Comparison of ENCODE assay signal across 12 cellular contexts in the genomic region with DNA sequence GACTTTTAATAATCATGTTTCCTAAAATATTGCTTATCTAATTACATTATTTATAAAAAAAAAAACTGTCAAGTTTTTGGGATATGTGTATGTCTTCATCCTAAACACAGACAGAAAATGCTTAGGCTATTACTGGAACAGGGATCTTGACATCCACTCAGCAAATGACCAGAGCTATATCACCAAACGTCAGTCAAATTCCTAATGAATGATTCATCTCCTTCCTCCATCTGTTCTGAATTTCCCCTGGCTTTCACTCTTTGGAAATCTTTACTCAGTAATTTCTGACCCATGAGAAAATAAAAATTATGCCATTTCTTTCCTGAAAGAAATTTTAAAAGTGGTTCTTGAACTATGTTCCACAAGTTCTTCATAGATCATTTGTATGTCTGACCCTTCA.
DNase-seq lines count a peak whose midpoint lies in the region; ATAC-seq and TF ChIP-seq lines count a peak whose summit lies in the region.
"Had no signal": no experiment of that assay in that cellular context is flagged by ENCODE, and none has a peak within 500 bp of the region (broad histone marks: within the 10 kb centered on the region; RNA-seq: fewer than 3 reads in every experiment).

No MANE protein-coding gene starts in this region.

- no peak overlapping the region for H3K27ac ChIP-seq in HCT116 (ENCODE audit: low read depth, low read length)
- H3K27ac ChIP-seq: transverse colon had no signal

- DNase-seq in HCT116 (ENCODE audit: low read depth, low spot score) (peak; percentile 32), adipocyte (ENCODE audit: low read depth) (peak; percentile 92), fibroblast of the aortic adventitia (ENCODE audit: low read depth) (peak; percentile 89), stromal cell of bone marrow (ENCODE audit: low read depth) (peak; percentile 81), NCI-H2081 (lab: John Stamatoyannopoulos, UW) (no peak)
- DNase-seq: activated CD8-positive, alpha-beta memory T cell treated with anti-CD3 and anti-CD28 coated beads, Interleukin-2, amount 10 ng/mL, durations not matched to agents 7 days and 5 days; GOT3; NCI-H526; transverse colon had no signal

- H3K9me2 ChIP-seq in HCT116 (ENCODE audit: insufficient read depth), result no peaks in the 10 kb centered on the region

- H3K36me3 ChIP-seq in HCT116 (ENCODE audit: control insufficient read depth in 1 of 2, insufficient read depth in 2 of 2, low read length in 2 of 2), result no peaks in the 10 kb centered on the region
- H3K36me3 ChIP-seq in adipocyte (ENCODE audit: control insufficient read depth, insufficient read depth, low read length, severe bottlenecking), result no peaks in the 10 kb centered on the region
- H3K36me3 ChIP-seq: transverse colon had no signal

- POLR2A ChIA-PET in HCT116 (lab: Charles Lee), result no interaction called here

- TF ChIP-seq RAD21 in HCT116 (IDR thresholded peaks at IDR 0.05; ENCODE audit: low read depth), result no peak

- H3K4me3 ChIP-seq in HCT116 (replicated peaks in 1 of 2; ENCODE audit: low read depth in 1 of 2, low read length in 2 of 2), result no peak overlapping the region
- no peak overlapping the region for H3K4me3 ChIP-seq in adipocyte (ENCODE audit: low read length)
- no peak overlapping the region for H3K4me3 ChIP-seq in fibroblast of the aortic adventitia (ENCODE audit: low read depth, low read length)
- H3K4me3 ChIP-seq: lung, transverse colon had no signal

- RAD21 ChIA-PET in HCT116 (lab: Charles Lee; ENCODE audit: low non-redundant PET in 1 of 2, low total read pairs in 2 of 2, uncharacterized antibody in 2 of 2, unreplicated experiment in 2 of 2), result no interaction called here

- H3K4me1 ChIP-seq in HCT116 (ENCODE audit: control insufficient read depth in 1 of 2, insufficient read depth in 2 of 2, low read length in 2 of 2) (peaks cover 0 to 11% of the 10 kb centered on the region in 2 experiments; a peak in 2 of 4 replicates), adipocyte (ENCODE audit: control insufficient read depth, insufficient read depth, low read length) (peaks cover 10% of the 10 kb centered on the region)
- H3K4me1 ChIP-seq: transverse colon had no signal

- TF ChIP-seq CTCF in HCT116 (IDR thresholded peaks at IDR 0.05 in 2 of 3, conservative IDR thresholded peaks at IDR 0.05 in 1 of 3; ENCODE audit: borderline replicate concordance in 1 of 3, insufficient read depth in 1 of 3, low read depth in 2 of 3, low read length in 2 of 3), result no peak
- no peak for TF ChIP-seq CTCF in fibroblast of the aortic adventitia (IDR thresholded peaks at IDR 0.05; ENCODE audit: insufficient read depth, low read length)

- CTCF ChIA-PET in HCT116 (lab: Charles Lee), result no interaction called here

- 0 out of 2 replicates have a peak, but pooled peaks have one; percentile 47 for ATAC-seq in HCT116
- ATAC-seq in HG03135 (IDR thresholded peaks at IDR 0.05; ENCODE audit: unreplicated experiment), result no peak
- ATAC-seq in GM21619 (IDR thresholded peaks at IDR 0.05; ENCODE audit: unreplicated experiment), result no peak
- ATAC-seq: activated CD8-positive, alpha-beta memory T cell treated with anti-CD3 and anti-CD28 coated beads, Interleukin-2, amount 10 ng/mL, durations not matched to agents 7 days and 5 days had no signal

- H3K9me3 ChIP-seq in HCT116 (ENCODE audit: control insufficient read depth in 1 of 2, insufficient read depth in 1 of 2, low read depth in 1 of 2, low read length in 2 of 2), result no peaks in the 10 kb centered on the region
- no peaks in the 10 kb centered on the region for H3K9me3 ChIP-seq in adipocyte (ENCODE audit: control insufficient read depth, low read length)
- H3K9me3 ChIP-seq: transverse colon had no signal

- H3K27me3 ChIP-seq in HCT116 (ENCODE audit: insufficient read depth, low read length), result no peaks in the 10 kb centered on the region
- H3K27me3 ChIP-seq in adipocyte (replicated peaks; ENCODE audit: control insufficient read depth, insufficient read depth, low read length), result no peaks in the 10 kb centered on the region
- H3K27me3 ChIP-seq: transverse colon had no signal

- no peaks in the 10 kb centered on the region for H3K79me2 ChIP-seq in HCT116 (ENCODE audit: insufficient read depth, low read length)

- no peak overlapping the region for H3K9ac ChIP-seq in HCT116 (ENCODE audit: low read length)
- H3K9ac ChIP-seq in adipocyte (ENCODE audit: low read length), result no peak overlapping the region

- no peak overlapping the region for H3K4me2 ChIP-seq in HCT116 (ENCODE audit: low read length)

- intact Hi-C loops in HCT116 (cut with micrococcal nuclease), result no loop called here

- BruUV-seq in HCT116 (replicated peaks; lab: Mats Ljungman, UMichigan), result no TSS peak

- H2AFZ ChIP-seq in HCT116 (ENCODE audit: low read depth, low read length, poor library complexity, severe bottlenecking), result peak overlapping the region; percentile 77

- no peak for TF ChIP-seq POLR2A in HCT116 (IDR thresholded peaks at IDR 0.05; ENCODE audit: borderline replicate concordance, extremely low read depth, insufficient read depth, insufficient read length)

- H4K20me1 ChIP-seq in HCT116 (ENCODE audit: insufficient read depth), result no peaks in the 10 kb centered on the region

TF ChIP-seq in HCT116, 20 proteins besides CTCF, POLR2A, EP300 and RAD21:
- TF ChIP-seq EGR1 (IDR thresholded peaks at IDR 0.05; ENCODE audit: low read depth) (no peak), JUND (IDR thresholded peaks at IDR 0.05) (peak; percentile 41; the same call in 1 of the 2 replicates), FOSL1 (IDR thresholded peaks at IDR 0.05; ENCODE audit: low read depth) (peak; percentile 57), CEBPB (IDR thresholded peaks at IDR 0.05; ENCODE audit: low read depth) (no peak), SIN3A (IDR thresholded peaks at IDR 0.05; ENCODE audit: low read depth) (no peak), SP1 (IDR thresholded peaks at IDR 0.05; ENCODE audit: low read depth) (no peak), POLR2AphosphoS5 (IDR thresholded peaks at IDR 0.05; ENCODE audit: low read depth, low read length) (no peak), EZH2phosphoT487 (IDR thresholded peaks at IDR 0.05; ENCODE audit: borderline replicate concordance) (no peak), ATF3 (IDR thresholded peaks at IDR 0.05) (no peak), ELF1 (IDR thresholded peaks at IDR 0.05; ENCODE audit: borderline replicate concordance, low read depth) (no peak), YY1 (IDR thresholded peaks at IDR 0.05; ENCODE audit: extremely low read depth, insufficient replicate concordance, low read depth, low read length) (no peak), ZNF274 (IDR thresholded peaks at IDR 0.05; ENCODE audit: low read depth, low read length) (no peak)
- TF ChIP-seq, protein P1, sequence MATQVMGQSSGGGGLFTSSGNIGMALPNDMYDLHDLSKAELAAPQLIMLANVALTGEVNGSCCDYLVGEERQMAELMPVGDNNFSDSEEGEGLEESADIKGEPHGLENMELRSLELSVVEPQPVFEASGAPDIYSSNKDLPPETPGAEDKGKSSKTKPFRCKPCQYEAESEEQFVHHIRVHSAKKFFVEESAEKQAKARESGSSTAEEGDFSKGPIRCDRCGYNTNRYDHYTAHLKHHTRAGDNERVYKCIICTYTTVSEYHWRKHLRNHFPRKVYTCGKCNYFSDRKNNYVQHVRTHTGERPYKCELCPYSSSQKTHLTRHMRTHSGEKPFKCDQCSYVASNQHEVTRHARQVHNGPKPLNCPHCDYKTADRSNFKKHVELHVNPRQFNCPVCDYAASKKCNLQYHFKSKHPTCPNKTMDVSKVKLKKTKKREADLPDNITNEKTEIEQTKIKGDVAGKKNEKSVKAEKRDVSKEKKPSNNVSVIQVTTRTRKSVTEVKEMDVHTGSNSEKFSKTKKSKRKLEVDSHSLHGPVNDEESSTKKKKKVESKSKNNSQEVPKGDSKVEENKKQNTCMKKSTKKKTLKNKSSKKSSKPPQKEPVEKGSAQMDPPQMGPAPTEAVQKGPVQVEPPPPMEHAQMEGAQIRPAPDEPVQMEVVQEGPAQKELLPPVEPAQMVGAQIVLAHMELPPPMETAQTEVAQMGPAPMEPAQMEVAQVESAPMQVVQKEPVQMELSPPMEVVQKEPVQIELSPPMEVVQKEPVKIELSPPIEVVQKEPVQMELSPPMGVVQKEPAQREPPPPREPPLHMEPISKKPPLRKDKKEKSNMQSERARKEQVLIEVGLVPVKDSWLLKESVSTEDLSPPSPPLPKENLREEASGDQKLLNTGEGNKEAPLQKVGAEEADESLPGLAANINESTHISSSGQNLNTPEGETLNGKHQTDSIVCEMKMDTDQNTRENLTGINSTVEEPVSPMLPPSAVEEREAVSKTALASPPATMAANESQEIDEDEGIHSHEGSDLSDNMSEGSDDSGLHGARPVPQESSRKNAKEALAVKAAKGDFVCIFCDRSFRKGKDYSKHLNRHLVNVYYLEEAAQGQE (IDR thresholded peaks at IDR 0.05; ENCODE audit: low read depth), result no peak

Comparison
In these comparisons a context has a peak if more than half of its experiments do, and no peak if none do; other contexts are left out.
1. DNase-seq: peak in HCT116 (single experiment), adipocyte (single experiment), fibroblast of the aortic adventitia (single experiment) and stromal cell of bone marrow (single experiment); none in NCI-H2081 (0 of 2).